In genomic region chr17:13751485-13751793, GRCh38 we compare ENCODE assay signal across 2 cellular contexts.
TF ChIP-seq lines count a peak whose summit lies in the region.

No MANE protein-coding gene starts in this region.

TF ChIP-seq in SK-N-SH, 30 proteins besides CTCF, POLR2A, EP300 and RAD21 (continued from another document):
- TF ChIP-seq REST (IDR thresholded peaks at IDR 0.05; ENCODE audit: low read depth, low read length) (no peak), RXRA (IDR thresholded peaks at IDR 0.05; ENCODE audit: borderline replicate concordance, low read depth) (no peak), MEF2A (IDR thresholded peaks at IDR 0.05; ENCODE audit: borderline replicate concordance, low read depth) (no peak), CHD2 (IDR thresholded peaks at IDR 0.05; ENCODE audit: low read length, partially characterized antibody) (no peak), MXI1 (IDR thresholded peaks at IDR 0.05; ENCODE audit: low read depth, low read length) (no peak), USF2 (IDR thresholded peaks at IDR 0.05; ENCODE audit: borderline replicate concordance, low read depth, low read length) (no peak)
TF ChIP-seq in SK-N-SH: peak in this region for 0.

TF ChIP-seq in SK-N-SH treated with all-trans-retinoic acid at 6 μM for 48 hours, 23 proteins besides CTCF, POLR2A, EP300 and RAD21 (continued from another document):
- TF ChIP-seq POU6F1 (CRISPR knock-in tag; IDR thresholded peaks at IDR 0.05; ENCODE audit: borderline replicate concordance, low read depth) (no peak), GLIS3 (CRISPR knock-in tag; IDR thresholded peaks at IDR 0.05) (no peak), ESRRG (CRISPR knock-in tag; IDR thresholded peaks at IDR 0.05) (no peak), ZNF8 (CRISPR knock-in tag; IDR thresholded peaks at IDR 0.05) (no peak), OSR1 (CRISPR knock-in tag; IDR thresholded peaks at IDR 0.05) (no peak), ARNTL (CRISPR knock-in tag; IDR thresholded peaks at IDR 0.05; ENCODE audit: borderline replicate concordance, low read depth) (no peak), CREB5 (CRISPR knock-in tag; IDR thresholded peaks at IDR 0.05; ENCODE audit: low read depth) (no peak), ZNF70 (CRISPR knock-in tag; IDR thresholded peaks at IDR 0.05) (no peak), ZC3H10 (CRISPR knock-in tag; IDR thresholded peaks at IDR 0.05) (no peak)
